In the genomic region with DNA sequence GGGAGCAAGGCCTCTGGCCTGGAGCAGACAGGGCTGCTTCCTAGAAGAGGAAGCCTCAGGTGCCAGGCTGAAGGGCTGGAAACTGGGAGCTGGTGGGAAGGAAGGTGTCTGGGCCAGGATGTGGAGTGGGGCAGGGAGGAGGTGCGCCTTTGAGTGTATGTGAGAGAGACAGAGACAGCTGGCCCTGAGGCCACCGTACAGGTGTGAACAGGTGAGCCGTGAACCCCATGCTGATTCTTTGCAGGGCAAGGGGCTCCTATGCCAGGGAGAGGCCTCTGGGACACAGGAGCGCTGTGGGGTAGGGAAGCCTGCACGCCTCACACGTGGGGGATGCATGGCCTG, we compare ENCODE assay signal across 1 cellular context.
TF ChIP-seq lines count a peak whose summit lies in the region.

No MANE protein-coding gene starts in this region.

TF ChIP-seq in IMR-90, 13 proteins besides CTCF, POLR2A, EP300 and RAD21 (continued from another document):
- TF ChIP-seq MXI1 (IDR thresholded peaks at IDR 0.05; ENCODE audit: borderline replicate concordance, low read depth, low read length) (no peak), CEBPB (IDR thresholded peaks at IDR 0.05; ENCODE audit: low read depth, low read length) (no peak), RCOR1 (IDR thresholded peaks at IDR 0.05; ENCODE audit: insufficient replicate concordance, low read length) (no peak), RFX5 (IDR thresholded peaks at IDR 0.05; ENCODE audit: low read depth, low read length) (no peak), SMC3 (IDR thresholded peaks at IDR 0.05; ENCODE audit: low read depth, low read length) (no peak)
